In the genomic region with DNA sequence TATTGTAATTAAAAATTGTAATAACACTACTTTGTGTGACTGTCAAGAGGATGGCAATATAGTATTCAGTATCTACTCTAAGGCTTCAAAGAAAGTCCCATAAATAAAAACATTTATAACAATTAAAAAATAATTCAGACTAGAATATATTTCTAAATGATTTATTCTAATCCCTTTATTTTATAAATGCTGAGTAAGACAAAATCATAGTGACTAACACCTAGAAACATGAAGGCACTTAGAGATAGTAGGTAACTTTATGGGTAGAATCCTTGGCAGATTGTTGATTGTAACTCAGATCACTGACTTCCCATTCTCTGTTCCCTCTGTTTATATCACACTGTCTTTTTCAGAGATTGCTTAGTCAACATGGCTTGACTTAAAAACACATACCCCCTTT, we compare ENCODE assay signal across 30 cellular contexts.
"Had no signal": no experiment of that assay in that cellular context is flagged by ENCODE, and none has a peak within 500 bp of the region (broad histone marks: within the 10 kb centered on the region; RNA-seq: fewer than 3 reads in every experiment).

No MANE protein-coding gene starts in this region.

- H3K4me3 Mint-ChIP-seq: activated CD4-positive, alpha-beta memory T cell treated with anti-CD3 and anti-CD28 coated beads for 36 hours; activated CD4-positive, alpha-beta T cell treated with anti-CD3 and anti-CD28 coated beads, Interleukin-2, amount 10 ng/mL, durations not matched to agents 24 days and 14 days; activated naive CD4-positive, alpha-beta T cell treated with anti-CD3 and anti-CD28 coated beads for 36 hours; activated T-cell treated with anti-CD3 and anti-CD28 coated beads, Interleukin-2, amount 50 U/mL, for 72 hours; stimulated activated naive B cell treated with anti-CD40 and anti-IgM and Interleukin-4, amounts not matched to agents 10 μg/mL and 1 μg/mL and 100 μg/mL, for 72 hours had no signal

- H3K9me3 Mint-ChIP-seq: activated CD4-positive, alpha-beta memory T cell treated with anti-CD3 and anti-CD28 coated beads for 36 hours; activated CD4-positive, alpha-beta T cell treated with anti-CD3 and anti-CD28 coated beads, Interleukin-2, amount 10 ng/mL, durations not matched to agents 24 days and 14 days; activated naive CD4-positive, alpha-beta T cell treated with anti-CD3 and anti-CD28 coated beads for 36 hours; stimulated activated naive B cell treated with anti-CD40 and anti-IgM and Interleukin-4, amounts not matched to agents 10 μg/mL and 1 μg/mL and 100 μg/mL, for 72 hours had no signal

- H3K27me3 ChIP-seq: brain microvascular endothelial cell, pancreas, sigmoid colon, stomach, thyroid gland, upper lobe of left lung, vagina had no signal

- DNase-seq: activated CD4-positive, alpha-beta memory T cell treated with anti-CD3 and anti-CD28 coated beads for 36 hours; activated CD4-positive, alpha-beta T cell treated with anti-CD3 and anti-CD28 coated beads, Interleukin-2, amount 10 ng/mL, durations not matched to agents 24 days and 14 days; activated effector memory CD4-positive, alpha-beta T cell treated with Interleukin-2 at 50 U/mL for 16 hours; activated naive CD4-positive, alpha-beta T cell treated with anti-CD3 and anti-CD28 coated beads for 36 hours; activated T-cell treated with anti-CD3 and anti-CD28 coated beads, Interleukin-2, amount 50 U/mL, for 72 hours; amniotic stem cell; brain microvascular endothelial cell; cortex of kidney; foreskin fibroblast; islet precursor cell; left cardiac atrium; left ventricle myocardium superior; mucosa of descending colon; pancreas; retina; sigmoid colon; small intestine; stimulated activated CD4-positive, alpha-beta T cell treated with anti-CD3 and anti-CD28 coated beads, Interleukin-4, amount 100 ng/mL, for 4 hours; stimulated activated CD8-positive, alpha-beta memory T cell treated with anti-CD3 and anti-CD28 coated beads, Interleukin-4, amount 100 ng/mL, for 48 hours; stimulated activated naive B cell treated with anti-CD40 and anti-IgM and Interleukin-4, amounts not matched to agents 10 μg/mL and 1 μg/mL and 100 μg/mL, for 72 hours; stomach; thyroid gland; upper lobe of left lung; WERI-Rb-1 had no signal

- ATAC-seq: activated CD4-positive, CD25-positive, alpha-beta regulatory T cell treated with anti-CD3 and anti-CD28 coated beads, Interleukin-2, amount 50 U/mL, for 24 hours; activated T-cell treated with anti-CD3 and anti-CD28 coated beads, Interleukin-2, amount 50 U/mL, for 72 hours; esophagus mucosa; left cardiac atrium; left ventricle myocardium superior; mucosa of descending colon; pancreas; stimulated activated naive B cell treated with anti-CD40 and anti-IgM and Interleukin-4, amounts not matched to agents 10 μg/mL and 1 μg/mL and 100 μg/mL, for 72 hours had no signal

- H3K4me3 ChIP-seq: mucosa of descending colon, pancreas, prostate gland, sigmoid colon, stomach, thyroid gland, upper lobe of left lung, vagina had no signal

- H3K36me3 ChIP-seq: brain microvascular endothelial cell, prostate gland, WERI-Rb-1 had no signal

- H3K9me3 ChIP-seq: mucosa of descending colon, pancreas, prostate gland, sigmoid colon, stomach, thyroid gland, upper lobe of left lung, vagina had no signal

- H3K4me1 Mint-ChIP-seq: stimulated activated naive B cell treated with anti-CD40 and anti-IgM and Interleukin-4, amounts not matched to agents 10 μg/mL and 1 μg/mL and 100 μg/mL, for 72 hours had no signal

- FAIRE-seq: astrocyte, endothelial cell of umbilical vein, pancreas, small intestine had no signal

- H3K27ac Mint-ChIP-seq: activated CD4-positive, alpha-beta memory T cell treated with anti-CD3 and anti-CD28 coated beads for 36 hours; activated CD4-positive, alpha-beta T cell treated with anti-CD3 and anti-CD28 coated beads, Interleukin-2, amount 10 ng/mL, durations not matched to agents 24 days and 14 days; activated naive CD4-positive, alpha-beta T cell treated with anti-CD3 and anti-CD28 coated beads for 36 hours; stimulated activated naive B cell treated with anti-CD40 and anti-IgM and Interleukin-4, amounts not matched to agents 10 μg/mL and 1 μg/mL and 100 μg/mL, for 72 hours had no signal

- H3K27ac ChIP-seq: brain microvascular endothelial cell, pancreas, prostate gland, sigmoid colon, stomach, thyroid gland, upper lobe of left lung, vagina, WERI-Rb-1 had no signal

- H3K4me1 ChIP-seq: pancreas, prostate gland, sigmoid colon, stomach, thyroid gland, upper lobe of left lung, vagina had no signal
